ENCODE assay signal across 8 cellular contexts in the genomic region with DNA sequence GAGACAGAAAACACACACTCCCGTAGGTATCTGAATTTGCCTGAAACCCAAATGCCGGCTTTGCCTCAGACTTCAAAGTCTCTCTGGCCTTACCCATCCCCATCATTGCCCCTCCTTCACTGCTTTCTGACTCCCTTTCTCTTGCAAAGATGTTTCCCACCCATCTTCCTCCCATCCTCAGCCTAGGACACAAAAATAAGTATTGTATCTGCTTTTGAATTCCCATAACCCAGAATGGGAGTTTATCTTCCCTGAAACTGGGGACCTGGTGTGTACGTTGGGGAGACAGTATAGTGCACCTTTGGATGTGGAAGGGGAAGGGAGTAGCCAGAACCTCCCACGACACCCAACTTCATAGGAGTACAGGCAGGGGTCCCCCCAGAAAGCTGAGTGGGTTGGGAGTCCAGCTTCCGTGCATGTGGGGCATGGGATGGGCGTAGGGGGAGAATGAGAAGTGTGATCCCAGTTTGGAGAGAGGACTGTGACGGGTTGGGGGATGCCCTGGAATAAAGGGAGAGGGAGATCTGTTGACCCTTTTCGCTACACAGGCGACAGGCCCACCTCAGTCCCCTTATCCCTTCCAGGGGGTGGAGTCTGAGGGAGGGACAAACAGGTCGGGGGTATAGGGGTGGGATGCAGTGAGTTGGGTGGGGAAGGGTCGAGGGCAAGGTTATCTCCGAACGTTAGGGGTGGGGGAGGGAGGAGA. TPM values are rescaled to one million over a fixed set of nuclear protein-coding genes. Genes with fewer than 3 reads are reported as not detected.
DNase-seq lines count a peak whose midpoint lies in the region; FAIRE-seq and TF ChIP-seq lines count a peak whose summit lies in the region.

No MANE protein-coding gene starts in this region.

- H3K4ac ChIP-seq in H1 (replicated peaks; ENCODE audit: insufficient read length, low read depth, low read length), result no peak overlapping the region

- H3K79me2 ChIP-seq in H1 (ENCODE audit: control insufficient read depth in 1 of 2, insufficient read depth in 2 of 2, low read length in 2 of 2) (peaks cover 4 to 47% of the 10 kb centered on the region in 2 experiments; a peak in 3 of 4 replicates), osteoblast (ENCODE audit: insufficient read depth, low read length) (peaks cover 25% of the 10 kb centered on the region)

- peaks cover 6% of the 10 kb centered on the region for H3K27me3 ChIP-seq in BJ (ENCODE audit: control insufficient read depth, insufficient read depth, low read length)
- H3K27me3 ChIP-seq in NT2/D1 (ENCODE audit: insufficient read depth, insufficient read length), result peaks cover 42% of the 10 kb centered on the region
- H3K27me3 ChIP-seq in H1 (replicated peaks in 1 of 4; ENCODE audit: control insufficient read depth in 3 of 4, extremely low read depth in 1 of 4, insufficient read depth in 3 of 4, low read length in 3 of 4), result peaks cover 0 to 5% (median 3%) of the 10 kb centered on the region in 4 experiments; a peak in 2 of 7 replicates
- H3K27me3 ChIP-seq in osteoblast (ENCODE audit: insufficient read depth, low read length), result peaks cover 31% of the 10 kb centered on the region

- H2BK120ac ChIP-seq in H1 (replicated peaks; ENCODE audit: low read depth, low read length), result no peak overlapping the region

- no peak overlapping the region for H2BK20ac ChIP-seq in H1 (ENCODE audit: low read length)

- H4K20me1 ChIP-seq in H1 (replicated peaks in 1 of 2; ENCODE audit: control insufficient read depth in 1 of 2, insufficient read depth in 2 of 2, low read length in 2 of 2) (peaks cover 9 to 14% of the 10 kb centered on the region in 2 experiments), osteoblast (ENCODE audit: insufficient read depth, low read length) (peaks cover 13% of the 10 kb centered on the region)

- H3K27ac ChIP-seq in H1 (ENCODE audit: low read depth, low read length), result no peak overlapping the region
- H3K27ac ChIP-seq in osteoblast (ENCODE audit: low read depth, low read length), result no peak overlapping the region

- no peak for TF ChIP-seq POLR2A in H1 (IDR thresholded peaks at IDR 0.05; ENCODE audit: control extremely low read depth in 1 of 2, low read depth in 2 of 2, low read length in 2 of 2)

- H3K36me3 ChIP-seq in BJ (ENCODE audit: control insufficient read depth, insufficient read depth, low read length) (no peaks in the 10 kb centered on the region), NT2/D1 (ENCODE audit: insufficient read depth, insufficient read length, low read length) (peaks cover 16% of the 10 kb centered on the region), H1 (ENCODE audit: control insufficient read depth in 2 of 4, insufficient read depth in 4 of 4, low read length in 3 of 4) (no peaks in the 10 kb centered on the region; a peak in 1 of 8 replicates), osteoblast (ENCODE audit: insufficient read depth, low read length) (no peaks in the 10 kb centered on the region)

- no peak for TF ChIP-seq CTCF in BJ (IDR thresholded peaks at IDR 0.05; ENCODE audit: insufficient read depth, low read depth, low read length)
- no peak for TF ChIP-seq CTCF in H1 (IDR thresholded peaks at IDR 0.05; ENCODE audit: control extremely low read depth in 1 of 3, insufficient read depth in 1 of 3, low read depth in 1 of 3, low read length in 3 of 3)
- no peak for TF ChIP-seq CTCF in osteoblast (IDR thresholded peaks at IDR 0.05; ENCODE audit: extremely low read depth, low read depth, low read length)
- no peak for TF ChIP-seq CTCF in GM13977 (IDR thresholded peaks at IDR 0.05; ENCODE audit: extremely low read depth, insufficient read depth, missing control alignments)

- WGBS in H1 (ENCODE audit: extremely low coverage in 1 of 2, insufficient coverage in 1 of 2, insufficient read length in 1 of 2, insufficient replicate concordance in 2 of 2, low coverage in 1 of 2, low lambda C conversion rate in 2 of 2, missing lambda C conversion rate in 1 of 2), 2 experiments, result 25% methylated on average over 10 of the region's 13 CpGs; no CpG with 5 or more reads in 1 of the 2 experiments

- H4K8ac ChIP-seq in H1 (ENCODE audit: extremely low read depth, insufficient read depth, low read length), result no peak overlapping the region; the same call in 1 of the 2 replicates

- TF ChIP-seq EP300 in H1 (IDR thresholded peaks at IDR 0.05; ENCODE audit: borderline replicate concordance in 1 of 2, low read depth in 2 of 2, low read length in 2 of 2), result no peak

- H3K56ac ChIP-seq in H1 (replicated peaks; ENCODE audit: insufficient read length, low read depth, low read length), result no peak overlapping the region

- peak overlapping the region; percentile 25; the same call in 1 of the 2 replicates for H2BK15ac ChIP-seq in H1 (ENCODE audit: low read length)

- H2BK12ac ChIP-seq in H1 (ENCODE audit: low read depth, low read length), result peak overlapping the region; percentile 85; the same call in 1 of the 2 replicates

- H3K9me3 ChIP-seq in NT2/D1 (ENCODE audit: insufficient read depth, low read length) (no peaks in the 10 kb centered on the region), H1 (ENCODE audit: insufficient read depth in 2 of 2, low read depth in 1 of 2, low read length in 1 of 2) (no peaks in the 10 kb centered on the region), osteoblast (ENCODE audit: low read depth, low read length) (no peaks in the 10 kb centered on the region)

- peak overlapping the region; percentile 23 for H3K9ac ChIP-seq in NT2/D1 (ENCODE audit: insufficient read length, low read depth)
- H3K9ac ChIP-seq in H1 (replicated peaks in 1 of 4; ENCODE audit: extremely low read depth in 1 of 4, low read depth in 3 of 4, low read length in 3 of 4), result no peak overlapping the region

- H3K14ac ChIP-seq in H1 (ENCODE audit: insufficient read length), result no peak overlapping the region

- no peak overlapping the region; the same call in 1 of the 2 replicates for H3K18ac ChIP-seq in H1 (ENCODE audit: extremely low read depth, low read length)

- H4K91ac ChIP-seq in H1 (replicated peaks; ENCODE audit: insufficient read length, low read length), result peak overlapping the region; percentile 14

- POLR2A ChIA-PET in BJ (lab: Charles Lee) (no interaction called here), H1 (lab: Charles Lee; ENCODE audit: partially characterized antibody) (interaction anchor here (1.1 to 2.0 kb wide), 3 partner anchors 12 to 29 kb away, joined by 3 to 12 read pairs (median 5); partner anchors contain the start of gene DDIT3)

- CTCF ChIA-PET in BJ (lab: Yijun Ruan, JAX) (no interaction called here), H1 (lab: Charles Lee; ENCODE audit: partially characterized antibody) (interaction anchor here (0.5 kb wide), 1 partner anchor 1218 kb away, joined by 3 read pairs; no protein-coding TSS in a partner anchor)

- H3K4me1 ChIP-seq in NT2/D1 (ENCODE audit: insufficient read depth, insufficient read length) (peaks cover 12% of the 10 kb centered on the region), H1 (replicated peaks in 1 of 4; ENCODE audit: control insufficient read depth in 3 of 4, insufficient read depth in 4 of 4, low read length in 3 of 4) (peaks cover 9 to 29% (median 12%) of the 10 kb centered on the region in 4 experiments; a peak in 6 of 7 replicates), osteoblast (ENCODE audit: insufficient read depth, low read length) (peaks cover 19% of the 10 kb centered on the region)

- TF ChIP-seq RAD21 in H1 (IDR thresholded peaks at IDR 0.05 in 1 of 2, conservative IDR thresholded peaks at IDR 0.05 in 1 of 2; ENCODE audit: low read depth in 2 of 2, low read length in 2 of 2), result no peak

- DNase-seq in BJ (ENCODE audit: low read depth), result no peak
- DNase-seq in NT2/D1 (ENCODE audit: low read depth, low spot score), result no peak
- DNase-seq in H1 (ENCODE audit: low read depth in 1 of 2, low spot score in 2 of 2), result no peak
- peak; percentile 75 for DNase-seq in osteoblast (ENCODE audit: insufficient read length, low spot score, missing footprints)
- no peak for DNase-seq in GM19239 (ENCODE audit: insufficient read length, low spot score)
- no peak for DNase-seq in GM13977 (ENCODE audit: low spot score)
- no peak for DNase-seq in SKM-1 treated with dmso at 0.1 percent for 144 hours (lab: John Stamatoyannopoulos, UW; ENCODE audit: unreplicated experiment)
- no peak for DNase-seq in DMS79 treated with DMSO at 0.1 percent for 48 hours (lab: John Stamatoyannopoulos, UW)

- H2AFZ ChIP-seq in H1 (ENCODE audit: low read length) (peak overlapping the region; percentile 29; the same call in 1 of the 2 replicates), osteoblast (ENCODE audit: low read length) (no peak overlapping the region)

- H2BK5ac ChIP-seq in H1 (ENCODE audit: low read depth, low read length), result no peak overlapping the region

- in situ Hi-C loops in GM13977 (cut with MboI; ENCODE audit: low pct_unique_long_range_greater_than_20kb, low sequenced_read_pairs, unreplicated experiment), result no loop called here

- H3K79me1 ChIP-seq in H1 (ENCODE audit: low read depth, low read length), result peaks cover 10% of the 10 kb centered on the region

- H3K23ac ChIP-seq in H1 (ENCODE audit: insufficient read length), result no peak overlapping the region

- peak overlapping the region; percentile 69 to 77 for H3K4me2 ChIP-seq in H1 (ENCODE audit: insufficient read depth in 1 of 2, low read depth in 2 of 2, low read length in 2 of 2)
- H3K4me2 ChIP-seq in osteoblast (ENCODE audit: insufficient read depth, low read length), result no peak overlapping the region

- FAIRE-seq in H1 (lab: Jason Lieb, UNC), result no peak
- FAIRE-seq in GM19239 (lab: Jason Lieb, UNC), result no peak

- H3K4me3 ChIP-seq in BJ (ENCODE audit: low read depth, low read length) (peak overlapping the region; percentile 42), NT2/D1 (ENCODE audit: insufficient read length, low read depth) (peak overlapping the region; percentile 76), H1 (ENCODE audit: extremely low read depth in 1 of 4, insufficient read depth in 2 of 4, low read depth in 3 of 4, low read length in 4 of 4) (peak overlapping the region; percentile 75 to 96 (median 96); a peak in 7 of 8 replicates), osteoblast (ENCODE audit: insufficient read depth, low read length) (no peak overlapping the region)

- H2AK5ac ChIP-seq in H1 (ENCODE audit: low read depth, low read length), result no peak overlapping the region

- H3K23me2 ChIP-seq in H1 (ENCODE audit: low read depth, low read length), result peaks cover 19% of the 10 kb centered on the region

- peak overlapping the region; percentile 5 for H4K5ac ChIP-seq in H1 (ENCODE audit: insufficient read length, low read depth, low read length)

RNA-seq across cellular contexts. Expression of gene KIF5A, which starts 0.5 kb away (rescaled TPM):
- polyA plus RNA-seq in BJ (2011; rRNA removed), result 0.50 and 0.64 TPM in 2 replicates
- polyA minus RNA-seq in BJ (2011; rRNA and poly(A)+ RNA removed), result 0.31 and 0.57 TPM in 2 replicates
- total RNA-seq in H1 (2021; fragmentation: NEBNext Ultra II Directional; extraction: Animal tissue kit (Norgen Biotek cat#: 25700)), result 21.9 and 22.8 TPM in 2 replicates
- 10.7 and 11.7 TPM in 2 replicates for polyA plus RNA-seq in H1 (2011; rRNA removed)
- polyA plus RNA-seq in H1 (2011; cell fraction: cytosol; rRNA removed), result 16.5 TPM
- polyA plus RNA-seq in H1 (2011; cell fraction: nucleus; rRNA removed), result 32.8 TPM
- 16.3 to 20.8 TPM (median 19.3 TPM) in 4 replicates for polyA plus RNA-seq in H1 (2012, experiment 1 of 2)
- polyA plus RNA-seq in H1 (2012, experiment 2 of 2), result 3.2 TPM
- 10.6 TPM for polyA plus RNA-seq in H1 (2013, experiment 1 of 2)
- 9.6 TPM for polyA plus RNA-seq in H1 (2013, experiment 2 of 2)
- polyA minus RNA-seq in H1 (2011; rRNA and poly(A)+ RNA removed), result 19.8 and 21.8 TPM in 2 replicates
- 12.0 TPM for polyA minus RNA-seq in H1 (2011; cell fraction: cytosol; rRNA and poly(A)+ RNA removed)
- polyA minus RNA-seq in H1 (2011; cell fraction: nucleus; rRNA and poly(A)+ RNA removed), result 18.9 TPM
- total RNA-seq in osteoblast, result 0.29 and 0.36 TPM in 2 replicates

RNA-seq across cellular contexts. Expression of gene DCTN2, which starts 2.4 kb away (rescaled TPM):
- 133 and 167 TPM in 2 replicates for polyA plus RNA-seq in BJ (2011; rRNA removed)
- 108 and 168 TPM in 2 replicates for polyA minus RNA-seq in BJ (2011; rRNA and poly(A)+ RNA removed)
- total RNA-seq in H1 (2021; fragmentation: NEBNext Ultra II Directional; extraction: Animal tissue kit (Norgen Biotek cat#: 25700)), result 89.3 and 90.3 TPM in 2 replicates
- polyA plus RNA-seq in H1 (2011; rRNA removed), result 91.9 and 140 TPM in 2 replicates
- polyA plus RNA-seq in H1 (2011; cell fraction: cytosol; rRNA removed), result 111 TPM
- polyA plus RNA-seq in H1 (2011; cell fraction: nucleus; rRNA removed), result 108 TPM
- polyA plus RNA-seq in H1 (2012, experiment 1 of 2), result 106 to 119 TPM (median 115 TPM) in 4 replicates
- polyA plus RNA-seq in H1 (2012, experiment 2 of 2), result 135 TPM
- polyA plus RNA-seq in H1 (2013, experiment 1 of 2), result 75.6 TPM
- 79.1 TPM for polyA plus RNA-seq in H1 (2013, experiment 2 of 2)
- 102 and 111 TPM in 2 replicates for polyA minus RNA-seq in H1 (2011; rRNA and poly(A)+ RNA removed)
- 113 TPM for polyA minus RNA-seq in H1 (2011; cell fraction: cytosol; rRNA and poly(A)+ RNA removed)
- polyA minus RNA-seq in H1 (2011; cell fraction: nucleus; rRNA and poly(A)+ RNA removed), result 72.6 TPM
- total RNA-seq in osteoblast, result 123 and 129 TPM in 2 replicates

RNA-seq across cellular contexts. Expression of gene MBD6, which starts 26.7 kb away (rescaled TPM):
- 5.6 and 8.3 TPM in 2 replicates for polyA plus RNA-seq in BJ (2011; rRNA removed)
- 5.3 and 12.2 TPM in 2 replicates for polyA minus RNA-seq in BJ (2011; rRNA and poly(A)+ RNA removed)
- 32.3 and 32.7 TPM in 2 replicates for total RNA-seq in H1 (2021; fragmentation: NEBNext Ultra II Directional; extraction: Animal tissue kit (Norgen Biotek cat#: 25700))
- 3.9 and 6.9 TPM in 2 replicates for polyA plus RNA-seq in H1 (2011; rRNA removed)
- 3.0 TPM for polyA plus RNA-seq in H1 (2011; cell fraction: cytosol; rRNA removed)
- polyA plus RNA-seq in H1 (2011; cell fraction: nucleus; rRNA removed), result 38.7 TPM
- 24.6 to 39.6 TPM (median 28.7 TPM) in 4 replicates for polyA plus RNA-seq in H1 (2012, experiment 1 of 2)
- polyA plus RNA-seq in H1 (2012, experiment 2 of 2), result 13.7 TPM
- 15.7 TPM for polyA plus RNA-seq in H1 (2013, experiment 1 of 2)
- 14.7 TPM for polyA plus RNA-seq in H1 (2013, experiment 2 of 2)
- 7.2 and 9.6 TPM in 2 replicates for polyA minus RNA-seq in H1 (2011; rRNA and poly(A)+ RNA removed)
- 3.5 TPM for polyA minus RNA-seq in H1 (2011; cell fraction: cytosol; rRNA and poly(A)+ RNA removed)
- 20.6 TPM for polyA minus RNA-seq in H1 (2011; cell fraction: nucleus; rRNA and poly(A)+ RNA removed)
- total RNA-seq in osteoblast, result 5.0 and 5.8 TPM in 2 replicates

RNA-seq across cellular contexts. Expression of gene DDIT3, which starts 29.0 kb away (rescaled TPM):
- polyA plus RNA-seq in BJ (2011; rRNA removed), result 65.4 and 78.1 TPM in 2 replicates
- polyA minus RNA-seq in BJ (2011; rRNA and poly(A)+ RNA removed), result 18.3 and 22.4 TPM in 2 replicates
- total RNA-seq in H1 (2021; fragmentation: NEBNext Ultra II Directional; extraction: Animal tissue kit (Norgen Biotek cat#: 25700)), result 4.9 TPM in 2 replicates
- 4.7 and 5.7 TPM in 2 replicates for polyA plus RNA-seq in H1 (2011; rRNA removed)
- 8.3 TPM for polyA plus RNA-seq in H1 (2011; cell fraction: cytosol; rRNA removed)
- polyA plus RNA-seq in H1 (2011; cell fraction: nucleus; rRNA removed), result 7.3 TPM
- 7.7 to 11.2 TPM (median 8.3 TPM) in 4 replicates for polyA plus RNA-seq in H1 (2012, experiment 1 of 2)
- polyA plus RNA-seq in H1 (2012, experiment 2 of 2), result 3.0 TPM
- polyA plus RNA-seq in H1 (2013, experiment 1 of 2), result 5.7 TPM
- 5.5 TPM for polyA plus RNA-seq in H1 (2013, experiment 2 of 2)
- 6.0 and 7.0 TPM in 2 replicates for polyA minus RNA-seq in H1 (2011; rRNA and poly(A)+ RNA removed)
- 4.0 TPM for polyA minus RNA-seq in H1 (2011; cell fraction: cytosol; rRNA and poly(A)+ RNA removed)
- 14.7 TPM for polyA minus RNA-seq in H1 (2011; cell fraction: nucleus; rRNA and poly(A)+ RNA removed)
- 118 and 136 TPM in 2 replicates for total RNA-seq in osteoblast

RNA-seq across cellular contexts. Expression of gene PIP4K2C, which starts 41.6 kb away (rescaled TPM):
- 24.3 and 30.1 TPM in 2 replicates for polyA plus RNA-seq in BJ (2011; rRNA removed)
- 10.5 and 12.3 TPM in 2 replicates for polyA minus RNA-seq in BJ (2011; rRNA and poly(A)+ RNA removed)
- 21.4 and 27.1 TPM in 2 replicates for total RNA-seq in H1 (2021; fragmentation: NEBNext Ultra II Directional; extraction: Animal tissue kit (Norgen Biotek cat#: 25700))
- 21.0 and 25.0 TPM in 2 replicates for polyA plus RNA-seq in H1 (2011; rRNA removed)
- polyA plus RNA-seq in H1 (2011; cell fraction: cytosol; rRNA removed), result 21.8 TPM
- 23.9 TPM for polyA plus RNA-seq in H1 (2011; cell fraction: nucleus; rRNA removed)
- 19.5 to 27.9 TPM (median 22.1 TPM) in 4 replicates for polyA plus RNA-seq in H1 (2012, experiment 1 of 2)
- 16.5 TPM for polyA plus RNA-seq in H1 (2012, experiment 2 of 2)
- polyA plus RNA-seq in H1 (2013, experiment 1 of 2), result 14.6 TPM
- polyA plus RNA-seq in H1 (2013, experiment 2 of 2), result 15.9 TPM
- 25.6 and 27.0 TPM in 2 replicates for polyA minus RNA-seq in H1 (2011; rRNA and poly(A)+ RNA removed)
- 16.4 TPM for polyA minus RNA-seq in H1 (2011; cell fraction: cytosol; rRNA and poly(A)+ RNA removed)
- polyA minus RNA-seq in H1 (2011; cell fraction: nucleus; rRNA and poly(A)+ RNA removed), result 11.0 TPM
- 32.4 and 36.6 TPM in 2 replicates for total RNA-seq in osteoblast

Comparison
In these comparisons a context has a peak if more than half of its experiments do, and no peak if none do; other contexts are left out.
1. RNA of gene KIF5A, which starts 0.5 kb away (total RNA-seq): 21.9 to 22.8 TPM in H1; 0.29 to 0.36 TPM in osteoblast; every median in the first group is over 10 times any median in the second.